ENCODE assay signal across 8 cellular contexts in genomic region chrX:77785400-77785745, GRCh38. TPM values are rescaled to one million over a fixed set of nuclear protein-coding genes. Genes with fewer than 3 reads are reported as not detected.
DNase-seq lines count a peak whose midpoint lies in the region; ATAC-seq, FAIRE-seq and TF ChIP-seq lines count a peak whose summit lies in the region.

No MANE protein-coding gene starts in this region.

- CTCF ChIA-PET in A549 (lab: Yijun Ruan, JAX) (no interaction called here), RWPE1 (lab: Yijun Ruan, JAX) (no interaction called here)

- no peak for TF ChIP-seq POLR2A in A549 (IDR thresholded peaks at IDR 0.05; ENCODE audit: low read length)

- in situ Hi-C loops in G401 (cut with HindIII; ENCODE audit: low sequenced_read_pairs) = no loop called here

- TF ChIP-seq RAD21 in A549 (conservative IDR thresholded peaks at IDR 0.05 in 1 of 2, IDR thresholded peaks at IDR 0.05 in 1 of 2) = no peak

- H3K4me1 ChIP-seq in A549 = peaks cover 24% of the 10 kb centered on the region
- H3K4me1 ChIP-seq in muscle layer of duodenum (ENCODE audit: control insufficient read depth in 1 of 2, insufficient read depth in 2 of 2, low read length in 2 of 2) = peaks cover 0 to 6% of the 10 kb centered on the region in 2 donors

- peak overlapping the region; percentile 88 for H3K4me3 ChIP-seq in A549
- H3K4me3 ChIP-seq in muscle layer of duodenum (ENCODE audit: low read depth in 1 of 2, low read length in 2 of 2) = peak overlapping the region; percentile 61 to 63

- DNase-seq in A549 (ENCODE audit: low read depth in 1 of 2, low spot score in 1 of 2) (peak; percentile 28 to 40), G401 (ENCODE audit: low spot score) (peak; percentile 40), RWPE1 (ENCODE audit: low spot score) (peak; percentile 45), epidermal melanocyte (ENCODE audit: insufficient read length, low spot score) (peak; percentile 29), midbrain (lab: John Stamatoyannopoulos, UW) (no peak)
- DNase-seq in activated CD4-positive, alpha-beta T cell treated with anti-CD3 and anti-CD28 coated beads for 4 hours = no peak

- POLR2A ChIA-PET in A549 (lab: Yijun Ruan, JAX) (no interaction called here), RWPE1 (lab: Yijun Ruan, JAX; ENCODE audit: low non-redundant PET) (no interaction called here)

- TF ChIP-seq EP300 in A549 (IDR thresholded peaks at IDR 0.05) = no peak

- no peak for FAIRE-seq in A549 (lab: Jason Lieb, UNC)

- no peaks in the 10 kb centered on the region for H3K36me3 ChIP-seq in muscle layer of duodenum (ENCODE audit: control insufficient read depth in 1 of 2, insufficient read depth in 2 of 2, low read length in 2 of 2)

- H3K4me2 ChIP-seq in A549 = peak overlapping the region; percentile 95

- H3K9me3 ChIP-seq in A549 (no peaks in the 10 kb centered on the region), muscle layer of duodenum (ENCODE audit: control insufficient read depth in 1 of 2, low read length in 2 of 2) (no peaks in the 10 kb centered on the region)

- no peak for TF ChIP-seq CTCF in A549 (IDR thresholded peaks at IDR 0.05)
- TF ChIP-seq CTCF in RWPE1 (conservative IDR thresholded peaks at IDR 0.05; ENCODE audit: low read depth) = no peak

- H3K27ac ChIP-seq in A549 (peak overlapping the region; percentile 99 to 100), RWPE1 (peak overlapping the region; percentile 87), muscle layer of duodenum (ENCODE audit: low read length) (no peak overlapping the region)

- 2% methylated on average over 11 of the region's 16 CpGs for WGBS in A549 (ENCODE audit: missing lambda C conversion rate)

- no peaks in the 10 kb centered on the region for H3K27me3 ChIP-seq in muscle layer of duodenum (ENCODE audit: low read depth, low read length)

- ATAC-seq in A549 = peak; percentile 20 to 23; a peak in 4 of 6 replicates
- no peak for ATAC-seq in HG02885 (IDR thresholded peaks at IDR 0.05; ENCODE audit: poor library complexity, unreplicated experiment)

TF ChIP-seq in A549, 52 proteins besides CTCF, POLR2A, EP300 and RAD21:
- TF ChIP-seq CBX2 (IDR thresholded peaks at IDR 0.05; ENCODE audit: borderline replicate concordance, low read depth) = no peak
- no peak for TF ChIP-seq ZNF302 (CRISPR knock-in tag; IDR thresholded peaks at IDR 0.05)
- TF ChIP-seq TFCP2L1 (CRISPR knock-in tag; IDR thresholded peaks at IDR 0.05) = no peak
- TF ChIP-seq MAX (IDR thresholded peaks at IDR 0.05) = no peak
- no peak for TF ChIP-seq REST (IDR thresholded peaks at IDR 0.05)
- TF ChIP-seq HOXB13 (CRISPR knock-in tag; IDR thresholded peaks at IDR 0.05; ENCODE audit: low read depth) = no peak
- no peak for TF ChIP-seq SMC3 (IDR thresholded peaks at IDR 0.05)
- TF ChIP-seq HES2 (IDR thresholded peaks at IDR 0.05) = no peak
- no peak for TF ChIP-seq FOXS1 (CRISPR knock-in tag; IDR thresholded peaks at IDR 0.05)
- TF ChIP-seq E2F6 (IDR thresholded peaks at IDR 0.05; ENCODE audit: borderline replicate concordance, low read depth) = no peak
- no peak for TF ChIP-seq FOSB (CRISPR knock-in tag; IDR thresholded peaks at IDR 0.05)
- TF ChIP-seq USF2 (IDR thresholded peaks at IDR 0.05) = no peak

RNA-seq across cellular contexts. Expression of gene ATRX, which starts 0.6 kb away (rescaled TPM):
- polyA plus RNA-seq in A549 (2011; rRNA removed) (81.8 and 97.1 TPM in 2 replicates), A549 (2017; fragmentation: RNase III; extraction: RNeasy Plus Mini Kit Qiagen cat#74134 plus additional on column Dnase treatment) (34.1 to 35.2 TPM (median 34.7 TPM) in 3 replicates)
- 13.1 and 14.1 TPM in 2 replicates for polyA plus RNA-seq in A549 (2012; cell fraction: cytosol; rRNA removed)
- polyA plus RNA-seq in A549 (2012; cell fraction: nucleus; rRNA removed) = 17.8 and 24.8 TPM in 2 replicates
- polyA minus RNA-seq in A549 (2011; rRNA and poly(A)+ RNA removed) = 57.5 and 85.2 TPM in 2 replicates
- total RNA-seq in G401 (2014; rRNA removed; shearing (Covaris generic)) = 16.6 and 40.4 TPM in 2 replicates

Comparison
In these comparisons a context has a peak if more than half of its experiments do, and no peak if none do; other contexts are left out.
1. DNase-seq: peak in A549 (2 of 2), G401 (single experiment), RWPE1 (single experiment) and epidermal melanocyte (single experiment); none in midbrain (single experiment) and activated CD4-positive, alpha-beta T cell treated with anti-CD3 and anti-CD28 coated beads for 4 hours (0 of 2).